1 cellular context compared by ENCODE assay signal in genomic region chr11:57566035-57566504, GRCh38.
TF ChIP-seq lines count a peak whose summit lies in the region.

No MANE protein-coding gene starts in this region.

TF ChIP-seq in HCT116, 20 proteins besides CTCF, POLR2A, EP300 and RAD21 (continued from another document):
- no peak for TF ChIP-seq CEBPB (IDR thresholded peaks at IDR 0.05; ENCODE audit: low read depth)
TF ChIP-seq in HCT116: peak in this region for 0.
